Comparison of ENCODE assay signal across 8 cellular contexts in the genomic region with DNA sequence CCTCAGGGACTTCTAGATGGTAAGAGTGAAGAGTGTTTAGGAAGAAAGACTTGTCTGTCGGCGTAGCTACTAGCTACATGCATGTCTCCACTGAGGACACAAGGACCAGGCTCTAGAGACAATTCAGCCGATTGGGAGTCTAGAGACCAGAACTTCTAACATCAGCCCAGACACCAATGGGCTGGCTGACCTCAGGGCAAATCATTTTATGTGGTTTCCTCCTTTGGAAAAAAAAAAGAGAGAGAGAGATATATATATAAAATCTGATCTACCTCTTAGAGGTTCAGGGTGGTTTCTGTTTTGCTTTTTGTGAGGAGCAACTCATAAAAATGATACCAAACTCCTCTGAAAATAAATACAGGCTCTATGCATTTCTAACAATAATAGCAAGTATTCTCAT.
DNase-seq lines count a peak whose midpoint lies in the region; ATAC-seq lines count a peak whose summit lies in the region.
"Had no signal": no experiment of that assay in that cellular context is flagged by ENCODE, and none has a peak within 500 bp of the region (broad histone marks: within the 10 kb centered on the region; RNA-seq: fewer than 3 reads in every experiment).

No MANE protein-coding gene starts in this region.

- no peaks in the 10 kb centered on the region for H3K27me3 Mint-ChIP-seq in central memory CD8-positive, alpha-beta T cell

- peak overlapping the region; percentile 58 for H3K27ac Mint-ChIP-seq in central memory CD8-positive, alpha-beta T cell (ENCODE audit: low read depth)

- peaks cover 2% of the 10 kb centered on the region for H3K36me3 Mint-ChIP-seq in central memory CD8-positive, alpha-beta T cell (ENCODE audit: insufficient read depth)

- peaks cover 33% of the 10 kb centered on the region for H3K4me1 Mint-ChIP-seq in central memory CD8-positive, alpha-beta T cell

- peak overlapping the region; percentile 43 for H3K4me3 Mint-ChIP-seq in central memory CD8-positive, alpha-beta T cell

- H3K9me3 Mint-ChIP-seq in central memory CD8-positive, alpha-beta T cell, result peaks cover 10% of the 10 kb centered on the region

- DNase-seq in central memory CD8-positive, alpha-beta T cell (ENCODE audit: low spot score in 2 of 2), result no peak
- DNase-seq in NCI-H2029 (lab: John Stamatoyannopoulos, UW) (no peak), NCI-H2107 treated with DMSO at 0.1 percent for 48 hours (lab: John Stamatoyannopoulos, UW; ENCODE audit: unreplicated experiment) (no peak), NCI-H146 treated with DMSO at 0.1 percent for 48 hours (lab: John Stamatoyannopoulos, UW; ENCODE audit: unreplicated experiment) (no peak)
- DNase-seq: Kasumi-1 had no signal

- ATAC-seq in GM18870 (IDR thresholded peaks at IDR 0.05; ENCODE audit: unreplicated experiment) (peak; percentile 33), GM21576 (IDR thresholded peaks at IDR 0.05; ENCODE audit: unreplicated experiment) (peak; percentile 35), HG03342 (IDR thresholded peaks at IDR 0.05; ENCODE audit: unreplicated experiment) (peak; percentile 35)
- ATAC-seq in central memory CD8-positive, alpha-beta T cell (replicated peaks; ENCODE audit: extremely low read depth, poor library complexity, severe bottlenecking), result no peak
